ENCODE assay signal across 29 cellular contexts in the genomic region with DNA sequence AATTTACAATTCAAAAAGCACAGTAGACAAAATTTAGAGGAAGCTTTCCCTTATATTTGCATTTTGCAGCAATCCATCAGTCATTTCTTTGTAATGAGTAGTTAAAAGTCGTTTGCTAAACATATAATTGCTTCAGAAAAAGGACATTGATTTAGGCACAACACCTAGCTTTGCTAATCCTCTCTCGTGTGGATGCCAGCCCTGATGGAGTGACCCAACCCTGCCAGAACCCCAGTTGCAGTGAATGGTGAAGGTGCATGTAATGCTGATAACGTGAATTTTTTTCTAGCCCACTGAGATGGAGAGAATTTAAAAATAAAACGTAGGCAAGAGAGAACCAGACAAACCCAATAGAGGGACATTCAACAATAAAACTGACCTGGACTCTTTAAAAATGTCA.
"Had no signal": no experiment of that assay in that cellular context is flagged by ENCODE, and none has a peak within 500 bp of the region (broad histone marks: within the 10 kb centered on the region; RNA-seq: fewer than 3 reads in every experiment).

No MANE protein-coding gene starts in this region.

- ATAC-seq: esophagus mucosa; gastrocnemius medialis; left lobe of liver; natural killer cell treated with Interleukin-12 subunit alpha and Interleukin-12 subunit beta and Interleukin-15 and Interleukin-18, amount 100 ng/mL, for 72 hours; sciatic nerve had no signal

- H3K4me1 ChIP-seq: colonic mucosa, gastrocnemius medialis, prostate gland, right atrium auricular region, tibial nerve, upper lobe of left lung, uterus had no signal

- H3K27ac ChIP-seq: colonic mucosa, epithelial cell of prostate, gastrocnemius medialis, prostate gland, right atrium auricular region, thoracic aorta, tibial nerve, upper lobe of left lung, uterus had no signal

- DNase-seq: colonic mucosa; effector CD8-positive, alpha-beta T cell; endodermal cell; foreskin fibroblast; gastrocnemius medialis; head of caudate nucleus; kidney; naive B cell; stimulated activated CD4-positive, alpha-beta T cell treated with anti-CD3 and anti-CD28 coated beads, Interleukin-12 subunit alpha, Interleukin-12 subunit beta, amount 100 ng/mL, for 4 hours; stimulated activated CD4-positive, alpha-beta T cell treated with anti-CD3 and anti-CD28 coated beads, Interleukin-1b, Interleukin-23, amount 100 ng/mL, for 48 hours; stimulated activated CD4-positive, alpha-beta T cell treated with anti-CD3 and anti-CD28 coated beads, Interleukin-4, amount 100 ng/mL, for 1 hour; stimulated activated CD8-positive, alpha-beta memory T cell treated with anti-CD3 and anti-CD28 coated beads, Interleukin-4, amount 100 ng/mL, for 48 hours; stimulated activated naive CD4-positive, alpha-beta T cell treated with Interleukin-2 at 50 U/mL for 16 hours; upper lobe of left lung; uterus had no signal

- H3K27me3 Mint-ChIP-seq: dendritic cell treated with granulocyte-macrophage colony-stimulating factor and Interleukin-4, amounts not matched to agents 40 ng/mL and 50 ng/mL, for 4 days; naive B cell; natural killer cell treated with Interleukin-12 subunit alpha and Interleukin-12 subunit beta and Interleukin-15 and Interleukin-18, amount 100 ng/mL, for 72 hours had no signal

- H3K36me3 Mint-ChIP-seq: memory B cell; naive B cell; natural killer cell treated with Interleukin-12 subunit alpha and Interleukin-12 subunit beta and Interleukin-15 and Interleukin-18, amount 100 ng/mL, for 72 hours had no signal

- H3K4me2 ChIP-seq: smooth muscle cell had no signal

- H3K27me3 ChIP-seq: colonic mucosa, gastrocnemius medialis, right atrium auricular region, tibial nerve, upper lobe of left lung, uterus had no signal

- H3K4me1 Mint-ChIP-seq: neural crest cell had no signal

- FAIRE-seq: kidney had no signal

- H3K9me3 Mint-ChIP-seq: dendritic cell treated with granulocyte-macrophage colony-stimulating factor and Interleukin-4, amounts not matched to agents 40 ng/mL and 50 ng/mL, for 4 days; endodermal cell; memory B cell; neural crest cell had no signal

- H3K36me3 ChIP-seq: colonic mucosa, gastrocnemius medialis, prostate gland, right atrium auricular region, thoracic aorta, tibial nerve, upper lobe of left lung, uterus had no signal

- H3K4me3 ChIP-seq: colonic mucosa, gastrocnemius medialis, lung, prostate gland, right atrium auricular region, smooth muscle cell, thoracic aorta, tibial nerve, upper lobe of left lung, uterus had no signal

- H3K4me3 Mint-ChIP-seq: dendritic cell treated with granulocyte-macrophage colony-stimulating factor and Interleukin-4, amounts not matched to agents 40 ng/mL and 50 ng/mL, for 4 days; endodermal cell; memory B cell; naive B cell; natural killer cell treated with Interleukin-12 subunit alpha and Interleukin-12 subunit beta and Interleukin-15 and Interleukin-18, amount 100 ng/mL, for 72 hours; neural crest cell had no signal

- H3K9me3 ChIP-seq: colonic mucosa, gastrocnemius medialis, prostate gland, right atrium auricular region, thoracic aorta, tibial nerve, upper lobe of left lung, uterus had no signal

- H3K27ac Mint-ChIP-seq: dendritic cell treated with granulocyte-macrophage colony-stimulating factor and Interleukin-4, amounts not matched to agents 40 ng/mL and 50 ng/mL, for 4 days; endodermal cell; memory B cell; naive B cell; natural killer cell treated with Interleukin-12 subunit alpha and Interleukin-12 subunit beta and Interleukin-15 and Interleukin-18, amount 100 ng/mL, for 72 hours had no signal
